Comparison of ENCODE assay signal across 1 cellular context in genomic region chr4:161792991-161793390, GRCh38.
TF ChIP-seq lines count a peak whose summit lies in the region.

No MANE protein-coding gene starts in this region.

TF ChIP-seq in SK-N-SH treated with all-trans-retinoic acid at 6 μM for 48 hours, 23 proteins besides CTCF, POLR2A, EP300 and RAD21 (continued from another document):
- TF ChIP-seq, protein P1, sequence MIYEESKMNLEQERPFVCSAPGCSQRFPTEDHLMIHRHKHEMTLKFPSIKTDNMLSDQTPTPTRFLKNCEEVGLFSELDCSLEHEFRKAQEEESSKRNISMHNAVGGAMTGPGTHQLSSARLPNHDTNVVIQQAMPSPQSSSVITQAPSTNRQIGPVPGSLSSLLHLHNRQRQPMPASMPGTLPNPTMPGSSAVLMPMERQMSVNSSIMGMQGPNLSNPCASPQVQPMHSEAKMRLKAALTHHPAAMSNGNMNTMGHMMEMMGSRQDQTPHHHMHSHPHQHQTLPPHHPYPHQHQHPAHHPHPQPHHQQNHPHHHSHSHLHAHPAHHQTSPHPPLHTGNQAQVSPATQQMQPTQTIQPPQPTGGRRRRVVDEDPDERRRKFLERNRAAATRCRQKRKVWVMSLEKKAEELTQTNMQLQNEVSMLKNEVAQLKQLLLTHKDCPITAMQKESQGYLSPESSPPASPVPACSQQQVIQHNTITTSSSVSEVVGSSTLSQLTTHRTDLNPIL (CRISPR knock-in tag; IDR thresholded peaks at IDR 0.05; ENCODE audit: low read depth): no peak
- no peak for TF ChIP-seq CSRNP3 (CRISPR knock-in tag; IDR thresholded peaks at IDR 0.05)
- TF ChIP-seq ZFP30 (CRISPR knock-in tag; IDR thresholded peaks at IDR 0.05): no peak
- TF ChIP-seq POU6F1 (CRISPR knock-in tag; IDR thresholded peaks at IDR 0.05; ENCODE audit: borderline replicate concordance, low read depth): no peak
- TF ChIP-seq BACH2 (CRISPR knock-in tag; IDR thresholded peaks at IDR 0.05; ENCODE audit: borderline replicate concordance): no peak
- no peak for TF ChIP-seq SNAI2 (CRISPR knock-in tag; IDR thresholded peaks at IDR 0.05)
- TF ChIP-seq ZFP3 (CRISPR knock-in tag; IDR thresholded peaks at IDR 0.05): no peak
- no peak for TF ChIP-seq ZNF70 (CRISPR knock-in tag; IDR thresholded peaks at IDR 0.05)
- no peak for TF ChIP-seq ZNF8 (CRISPR knock-in tag; IDR thresholded peaks at IDR 0.05)
- TF ChIP-seq RARB (CRISPR knock-in tag; IDR thresholded peaks at IDR 0.05): no peak
- TF ChIP-seq GLIS3 (CRISPR knock-in tag; IDR thresholded peaks at IDR 0.05): no peak
- TF ChIP-seq PPARA (CRISPR knock-in tag; IDR thresholded peaks at IDR 0.05; ENCODE audit: borderline replicate concordance): no peak
TF ChIP-seq in SK-N-SH treated with all-trans-retinoic acid at 6 μM for 48 hours: peak in this region for 0.
